In genomic region chr12:57716305-57716704, GRCh38 we compare ENCODE assay signal across 19 cellular contexts.
"Had no signal": no experiment of that assay in that cellular context is flagged by ENCODE, and none has a peak within 500 bp of the region (broad histone marks: within the 10 kb centered on the region; RNA-seq: fewer than 3 reads in every experiment).

No MANE protein-coding gene starts in this region.

- H3K27me3 ChIP-seq: gastrocnemius medialis, neutrophil, right lobe of liver, stomach, thyroid gland had no signal

- H3K9me3 ChIP-seq: gastrocnemius medialis, lower lobe of right lung, neutrophil, psoas muscle, right lobe of liver, stomach, thyroid gland had no signal

- H3K27ac Mint-ChIP-seq: effector memory CD8-positive, alpha-beta T cell; natural killer cell had no signal

- H3K27ac ChIP-seq: gastrocnemius medialis, lower lobe of right lung, neutrophil, psoas muscle, right lobe of liver, stomach, thyroid gland had no signal

- H3K4me3 Mint-ChIP-seq: effector memory CD8-positive, alpha-beta T cell; natural killer cell had no signal

- ATAC-seq: effector memory CD8-positive, alpha-beta T cell; gastrocnemius medialis; left ventricle myocardium superior; lower lobe of right lung; natural killer cell; psoas muscle; right lobe of liver had no signal

- DNase-seq: cerebellar nuclear complex; cortex of kidney; effector memory CD8-positive, alpha-beta T cell; foreskin fibroblast; gastrocnemius medialis; left ventricle myocardium superior; lower lobe of right lung; natural killer cell; psoas muscle; retina; small intestine; stimulated activated CD4-positive, alpha-beta T cell treated with anti-CD3 and anti-CD28 coated beads, Interleukin-15, amount 100 ng/mL, for 24 hours; stimulated activated CD4-positive, alpha-beta T cell treated with anti-CD3 and anti-CD28 coated beads, Interleukin-2, amount 100 ng/mL, for 48 hours; stimulated activated naive CD4-positive, alpha-beta T cell treated with Interleukin-2 at 50 U/mL for 16 hours; stomach; thyroid gland; trophoblast cell had no signal

- H3K4me3 ChIP-seq: gastrocnemius medialis, lower lobe of right lung, psoas muscle, right lobe of liver, stomach, thyroid gland had no signal

- H3K27me3 Mint-ChIP-seq: effector memory CD8-positive, alpha-beta T cell had no signal

- H3K4me1 ChIP-seq: gastrocnemius medialis, lower lobe of right lung, psoas muscle, right lobe of liver, stomach, thyroid gland had no signal

- H3K9me3 Mint-ChIP-seq: effector memory CD8-positive, alpha-beta T cell; natural killer cell had no signal

- H3K4me1 Mint-ChIP-seq: natural killer cell had no signal
